Comparison of ENCODE assay signal across 18 cellular contexts in genomic region chr3:109899930-109900329, GRCh38.
DNase-seq lines count a peak whose midpoint lies in the region; ATAC-seq and TF ChIP-seq lines count a peak whose summit lies in the region.
"Had no signal": no experiment of that assay in that cellular context is flagged by ENCODE, and none has a peak within 500 bp of the region (broad histone marks: within the 10 kb centered on the region; RNA-seq: fewer than 3 reads in every experiment).

No MANE protein-coding gene starts in this region.

- no peak overlapping the region for H3K4me3 ChIP-seq in neuronal stem cell (ENCODE audit: low read length in 2 of 2)
- H3K4me3 ChIP-seq: BLaER1 had no signal

- no peak for ATAC-seq in activated T-cell treated with anti-CD3 and anti-CD28 coated beads, Interleukin-2, amount 50 U/mL, for 72 hours (replicated peaks in 1 of 2)
- no peak for ATAC-seq in T-cell (replicated peaks in 1 of 4)
- ATAC-seq in activated CD8-positive, alpha-beta memory T cell treated with anti-CD3 and anti-CD28 coated beads, Interleukin-2, amount 10 ng/mL, durations not matched to agents 7 days and 5 days, result no peak

- H3K4me2 ChIP-seq in neuronal stem cell (ENCODE audit: insufficient read depth, low read length, poor library complexity, severe bottlenecking), result no peak overlapping the region
- H3K4me2 ChIP-seq: BLaER1, KMS-11, SK-N-SH had no signal

- H3K4me1 Mint-ChIP-seq in activated T-cell treated with anti-CD3 and anti-CD28 coated beads, Interleukin-2, amount 50 U/mL, for 72 hours (ENCODE audit: low read depth), result peaks cover 8% of the 10 kb centered on the region
- peaks cover 22 to 30% (median 23%) of the 10 kb centered on the region in 3 donors for H3K4me1 Mint-ChIP-seq in T-cell
- H3K4me1 Mint-ChIP-seq in activated CD8-positive, alpha-beta memory T cell treated with anti-CD3 and anti-CD28 coated beads, Interleukin-2, amount 10 ng/mL, durations not matched to agents 7 days and 5 days, result peaks cover 7% of the 10 kb centered on the region

- H3K4ac ChIP-seq in neuronal stem cell (ENCODE audit: low read length), result no peak overlapping the region

- no peaks in the 10 kb centered on the region for H3K36me3 ChIP-seq in neuronal stem cell (replicated peaks in 1 of 2; ENCODE audit: control insufficient read depth in 2 of 2, insufficient read depth in 2 of 2, low read length in 2 of 2)
- H3K36me3 ChIP-seq: BLaER1 had no signal

- no peak overlapping the region for H3K9ac ChIP-seq in neuronal stem cell (ENCODE audit: low read depth, low read length, poor library complexity)
- H3K9ac ChIP-seq: BLaER1, KMS-11, SK-N-SH had no signal

- no peak for TF ChIP-seq CTCF in GM13977 (IDR thresholded peaks at IDR 0.05; ENCODE audit: extremely low read depth, insufficient read depth, missing control alignments)

- H3K79me1 ChIP-seq in neuronal stem cell (ENCODE audit: low read depth, low read length), result no peaks in the 10 kb centered on the region

- H2BK12ac ChIP-seq in neuronal stem cell (ENCODE audit: low read length), result no peak overlapping the region

- H3K27ac Mint-ChIP-seq in activated T-cell treated with anti-CD3 and anti-CD28 coated beads, Interleukin-2, amount 50 U/mL, for 72 hours, result peak overlapping the region; percentile 80
- peak overlapping the region; percentile 7 to 44 for H3K27ac Mint-ChIP-seq in T-cell
- no peak overlapping the region for H3K27ac Mint-ChIP-seq in activated CD8-positive, alpha-beta memory T cell treated with anti-CD3 and anti-CD28 coated beads, Interleukin-2, amount 10 ng/mL, durations not matched to agents 7 days and 5 days

- no peaks in the 10 kb centered on the region for H3K9me3 ChIP-seq in neuronal stem cell (replicated peaks in 1 of 2; ENCODE audit: control insufficient read depth in 2 of 2, insufficient read depth in 1 of 2, low read depth in 1 of 2, low read length in 2 of 2)
- H3K9me3 ChIP-seq: SK-N-SH had no signal

- no peak overlapping the region for H2AK5ac ChIP-seq in neuronal stem cell (ENCODE audit: low read depth, low read length)

- peaks cover 0 to 1% (median 0%) of the 10 kb centered on the region in 3 experiments for H3K27me3 ChIP-seq in neuronal stem cell (ENCODE audit: control insufficient read depth in 3 of 3, insufficient read depth in 3 of 3, low read depth in 1 of 3, low read length in 3 of 3)
- H3K27me3 ChIP-seq: BLaER1 had no signal

- H2BK15ac ChIP-seq in neuronal stem cell (ENCODE audit: low read length), result no peak overlapping the region

- H2BK5ac ChIP-seq in neuronal stem cell (ENCODE audit: low read length), result no peak overlapping the region

- H2AFZ ChIP-seq in neuronal stem cell (ENCODE audit: low read length), result peak overlapping the region; percentile 58

- no peak overlapping the region for H3K23ac ChIP-seq in neuronal stem cell (ENCODE audit: low read depth, low read length, poor library complexity)

- no peak for DNase-seq in activated T-cell treated with anti-CD3 and anti-CD28 coated beads, Interleukin-2, amount 50 U/mL, for 72 hours
- DNase-seq in activated T-cell treated with anti-CD3 and anti-CD28 coated beads for 4 hours, result no peak
- DNase-seq in NCI-H146 (lab: John Stamatoyannopoulos, UW), result peak; percentile 30
- no peak for DNase-seq in T-cell
- DNase-seq in neuronal stem cell (ENCODE audit: low spot score), result peak; percentile 45
- DNase-seq in T-helper 2 cell, result no peak
- no peak for DNase-seq in activated CD8-positive, alpha-beta memory T cell treated with anti-CD3 and anti-CD28 coated beads, Interleukin-2, amount 10 ng/mL, durations not matched to agents 7 days and 5 days
- DNase-seq in GM13977 (ENCODE audit: low spot score), result no peak
- DNase-seq: ACHN, NCI-H1436 treated with DMSO at 0.1 percent for 48 hours, NCI-H2171 treated with DMSO at 0.1 percent for 48 hours, NCI-H446, RPMI8226, SHP77 treated with DMSO at 0.1 percent for 48 hours, SK-N-SH had no signal

- H3K9me3 Mint-ChIP-seq in activated T-cell treated with anti-CD3 and anti-CD28 coated beads, Interleukin-2, amount 50 U/mL, for 72 hours, result peaks cover 2% of the 10 kb centered on the region in 2 donors
- no peaks in the 10 kb centered on the region for H3K9me3 Mint-ChIP-seq in T-cell
- peaks cover 2% of the 10 kb centered on the region for H3K9me3 Mint-ChIP-seq in activated CD8-positive, alpha-beta memory T cell treated with anti-CD3 and anti-CD28 coated beads, Interleukin-2, amount 10 ng/mL, durations not matched to agents 7 days and 5 days (ENCODE audit: low read depth)

- H3K27ac ChIP-seq in neuronal stem cell (replicated peaks; ENCODE audit: low read length), result no peak overlapping the region
- H3K27ac ChIP-seq: 22Rv1, BLaER1, KMS-11 had no signal

- peaks cover 0 to 1% of the 10 kb centered on the region in 2 donors for H3K36me3 Mint-ChIP-seq in activated T-cell treated with anti-CD3 and anti-CD28 coated beads, Interleukin-2, amount 50 U/mL, for 72 hours (ENCODE audit: insufficient read depth in 2 of 2)
- H3K36me3 Mint-ChIP-seq in T-cell, result peaks cover 3% of the 10 kb centered on the region
- no peaks in the 10 kb centered on the region for H3K36me3 Mint-ChIP-seq in activated CD8-positive, alpha-beta memory T cell treated with anti-CD3 and anti-CD28 coated beads, Interleukin-2, amount 10 ng/mL, durations not matched to agents 7 days and 5 days

- no peak overlapping the region for H3K4me3 Mint-ChIP-seq in activated T-cell treated with anti-CD3 and anti-CD28 coated beads, Interleukin-2, amount 50 U/mL, for 72 hours
- H3K4me3 Mint-ChIP-seq in T-cell, result peak overlapping the region in 1 of 3 donors; percentile 21
- no peak overlapping the region for H3K4me3 Mint-ChIP-seq in activated CD8-positive, alpha-beta memory T cell treated with anti-CD3 and anti-CD28 coated beads, Interleukin-2, amount 10 ng/mL, durations not matched to agents 7 days and 5 days

- no peak overlapping the region for H3K14ac ChIP-seq in neuronal stem cell (ENCODE audit: low read length)

- no peaks in the 10 kb centered on the region for H3K27me3 Mint-ChIP-seq in activated T-cell treated with anti-CD3 and anti-CD28 coated beads, Interleukin-2, amount 50 U/mL, for 72 hours (ENCODE audit: low read depth)
- H3K27me3 Mint-ChIP-seq in T-cell, result no peaks in the 10 kb centered on the region
- no peaks in the 10 kb centered on the region for H3K27me3 Mint-ChIP-seq in activated CD8-positive, alpha-beta memory T cell treated with anti-CD3 and anti-CD28 coated beads, Interleukin-2, amount 10 ng/mL, durations not matched to agents 7 days and 5 days

- no peak overlapping the region for H4K8ac ChIP-seq in neuronal stem cell (ENCODE audit: low read depth, low read length)

- no peak overlapping the region for H4K91ac ChIP-seq in neuronal stem cell (ENCODE audit: low read depth, low read length, poor library complexity)

- peaks cover 3 to 4% of the 10 kb centered on the region in 2 donors for H3K4me1 ChIP-seq in neuronal stem cell (ENCODE audit: control insufficient read depth in 2 of 2, insufficient read depth in 1 of 2, low read depth in 1 of 2, low read length in 2 of 2)
- H3K4me1 ChIP-seq: BLaER1 had no signal

- CTCF ChIA-PET in T-cell (lab: Charles Lee), result no interaction called here
- CTCF ChIA-PET in activated CD8-positive, alpha-beta memory T cell treated with anti-CD3 and anti-CD28 coated beads, Interleukin-2, amount 10 ng/mL, durations not matched to agents 7 days and 5 days (lab: Charles Lee), result no interaction called here

- WGBS in neuronal stem cell (ENCODE audit: extremely low coverage in 2 of 2, insufficient read length in 2 of 2, insufficient replicate concordance in 1 of 2), 2 donors, result no CpG with 5 or more reads among the region's 2 CpGs

- in situ Hi-C loops in GM13977 (cut with MboI; ENCODE audit: low pct_unique_long_range_greater_than_20kb, low sequenced_read_pairs, unreplicated experiment), result no loop called here

- no peak overlapping the region for H2BK120ac ChIP-seq in neuronal stem cell (ENCODE audit: low read depth, low read length)

- POLR2A ChIA-PET in T-cell (lab: Charles Lee), result no interaction called here

- no peak overlapping the region for H3K18ac ChIP-seq in neuronal stem cell (ENCODE audit: low read length)

Comparison
In these comparisons a context has a peak if more than half of its experiments do, and no peak if none do; other contexts are left out.
1. DNase-seq: peak in NCI-H146 (single experiment) and neuronal stem cell (single experiment); none in activated T-cell treated with anti-CD3 and anti-CD28 coated beads, Interleukin-2, amount 50 U/mL, for 72 hours (0 of 2), activated T-cell treated with anti-CD3 and anti-CD28 coated beads for 4 hours (single experiment), T-cell (0 of 34), T-helper 2 cell (0 of 5), activated CD8-positive, alpha-beta memory T cell treated with anti-CD3 and anti-CD28 coated beads, Interleukin-2, amount 10 ng/mL, durations not matched to agents 7 days and 5 days (single experiment) and GM13977 (single experiment).